11 cellular contexts compared by ENCODE assay signal in genomic region chr4:87529187-87529586, GRCh38. TPM values are rescaled to one million over a fixed set of nuclear protein-coding genes. Genes with fewer than 3 reads are reported as not detected.
A peak's percentile ranks its signal among the peaks of the same experiment; 100 is the strongest.
DNase-seq lines count a peak whose midpoint lies in the region; ATAC-seq and TF ChIP-seq lines count a peak whose summit lies in the region.
"Had no signal": no experiment of that assay in that cellular context is flagged by ENCODE, and none has a peak within 500 bp of the region (broad histone marks: within the 10 kb centered on the region; RNA-seq: fewer than 3 reads in every experiment).

SPARCL1 (minus strand) TSS chr4:87529376; CDS start chr4:87499574, 29,802 bp downstream.

- ATAC-seq in left ventricle myocardium superior (peak; percentile 60), upper lobe of right lung (peak; percentile 52)
- ATAC-seq: HCT116 had no signal

- no peaks in the 10 kb centered on the region for H3K27me3 Mint-ChIP-seq in osteocyte (ENCODE audit: unreplicated experiment)

- no peaks in the 10 kb centered on the region for H3K36me3 ChIP-seq in upper lobe of right lung

- H3K27me3 ChIP-seq in upper lobe of right lung = no peaks in the 10 kb centered on the region

- no peaks in the 10 kb centered on the region for H3K9me3 ChIP-seq in upper lobe of right lung

- peaks cover 36% of the 10 kb centered on the region for H3K4me1 Mint-ChIP-seq in osteocyte (ENCODE audit: unreplicated experiment)

- intact Hi-C loops in left ventricle myocardium superior (cut with micrococcal nuclease) = no loop called here
- intact Hi-C loops in upper lobe of right lung (cut with DNase I) = no loop called here

- H3K4me3 ChIP-seq in upper lobe of right lung = peak within 1 kb of the TSS; percentile 54

- H3K4me1 ChIP-seq in upper lobe of right lung = peaks cover 22% of the 10 kb centered on the region

- H3K27ac Mint-ChIP-seq in osteocyte (ENCODE audit: unreplicated experiment) = peak within 1 kb of the TSS; percentile 37
- H3K27ac Mint-ChIP-seq: activated naive CD8-positive, alpha-beta T cell had no signal

- peak within 1 kb of the TSS; percentile 32 for H3K4me3 Mint-ChIP-seq in osteocyte (ENCODE audit: unreplicated experiment)
- H3K4me3 Mint-ChIP-seq: activated naive CD8-positive, alpha-beta T cell had no signal

- TF ChIP-seq CTCF in osteocyte (IDR thresholded peaks at IDR 0.05) (no peak), upper lobe of right lung (IDR thresholded peaks at IDR 0.05) (no peak)

- H3K27ac ChIP-seq in cingulate gyrus (ENCODE audit: low read depth, low read length) (peak within 1 kb of the TSS; percentile 98), upper lobe of right lung (peak within 1 kb of the TSS; percentile 89)

- peaks cover 4% of the 10 kb centered on the region for H3K9me3 Mint-ChIP-seq in osteocyte (ENCODE audit: unreplicated experiment)

- DNase-seq in left ventricle myocardium superior (peak; percentile 48), osteocyte (ENCODE audit: extremely low spot score, unreplicated experiment) (no peak), upper lobe of right lung (no peak), iPS-NIHi11 (ENCODE audit: low spot score) (no peak), GOT3 (lab: John Stamatoyannopoulos, UW) (no peak), NOMO-1 treated with DMSO at 0.1 percent for 48 hours (lab: John Stamatoyannopoulos, UW; ENCODE audit: unreplicated experiment) (no peak)
- DNase-seq: activated CD4-positive, alpha-beta T cell treated with anti-CD3 and anti-CD28 coated beads for 48 hours; NCI-H1417 treated with DMSO at 0.1 percent for 48 hours had no signal

- no peaks in the 10 kb centered on the region for H3K36me3 Mint-ChIP-seq in osteocyte (ENCODE audit: unreplicated experiment)
- H3K36me3 Mint-ChIP-seq: activated naive CD8-positive, alpha-beta T cell had no signal

RNA-seq across cellular contexts. Expression of gene SPARCL1, which starts in this region (rescaled TPM):
- total RNA-seq in left ventricle myocardium superior = 354 TPM
- total RNA-seq in osteocyte = 4.0 TPM in 2 replicates
- 369 TPM for total RNA-seq in upper lobe of right lung

Comparison
In these comparisons a context has a peak if more than half of its experiments do, and no peak if none do; other contexts are left out.
1. RNA of gene SPARCL1 (total RNA-seq): 369 TPM in upper lobe of right lung (single experiment) and 354 TPM in left ventricle myocardium superior (single experiment); 4.0 TPM in osteocyte; every median in the first group is over 10 times any median in the second.